In genomic region chr19:14517840-14518505, GRCh38 we compare ENCODE assay signal across 9 cellular contexts. TPM values are rescaled to one million over a fixed set of nuclear protein-coding genes. Genes with fewer than 3 reads are reported as not detected.
DNase-seq lines count a peak whose midpoint lies in the region; ATAC-seq, FAIRE-seq and TF ChIP-seq lines count a peak whose summit lies in the region.
"Had no signal": no experiment of that assay in that cellular context is flagged by ENCODE, and none has a peak within 500 bp of the region (broad histone marks: within the 10 kb centered on the region; RNA-seq: fewer than 3 reads in every experiment).

Gene DNAJB1 (minus strand): TSS chr19:14518397. CDS start chr19:14518349, 48 bp downstream.

- H3K4me1 ChIP-seq in A549 (peaks cover 66% of the 10 kb centered on the region), mesendoderm (ENCODE audit: control insufficient read depth, low read depth, low read length) (peaks cover 8% of the 10 kb centered on the region)

- peak; percentile 99 for TF ChIP-seq POLR2A in A549 (IDR thresholded peaks at IDR 0.05; ENCODE audit: low read length)

- H3K18ac ChIP-seq in mesendoderm (ENCODE audit: low read length): peak within 1 kb of the TSS; percentile 84

- H2BK15ac ChIP-seq in mesendoderm (replicated peaks; ENCODE audit: low read depth): no peak within 1 kb of the TSS

- FAIRE-seq in A549 (lab: Jason Lieb, UNC): no peak
- FAIRE-seq: TTC549 had no signal

- H2BK5ac ChIP-seq in mesendoderm (ENCODE audit: low read length): no peak within 1 kb of the TSS

- CTCF ChIA-PET in A549 (lab: Yijun Ruan, JAX): interaction anchor here (0.7 to 3.5 kb wide), 4 partner anchors 11 to 38 kb away, joined by 3 to 17 read pairs (median 3); no protein-coding TSS in a partner anchor
- CTCF ChIA-PET in activated CD4-positive, alpha-beta T cell treated with anti-CD3 and anti-CD28 coated beads, Interleukin-2, amount 10 ng/mL, durations not matched to agents 7 days and 5 days (lab: Charles Lee): interaction anchor here (0.7 to 2.0 kb wide), 8 partner anchors 10 to 1416 kb away, joined by 3 to 7 read pairs (median 4); partner anchors contain the start of gene NDUFB7

- TF ChIP-seq CTCF in A549 (IDR thresholded peaks at IDR 0.05): no peak

- peak; percentile 64 to 75 for DNase-seq in A549 (ENCODE audit: low read depth in 1 of 2, low spot score in 1 of 2)
- peak; percentile 45 for DNase-seq in NCI-H2171 treated with DMSO at 0.1 percent for 48 hours (lab: John Stamatoyannopoulos, UW)
- DNase-seq in activated CD4-positive, alpha-beta T cell treated with anti-CD3 and anti-CD28 coated beads, Interleukin-2, amount 10 ng/mL, durations not matched to agents 7 days and 5 days: peak; percentile 66
- peak; percentile 73 for DNase-seq in mesendoderm
- DNase-seq in stimulated activated CD8-positive, alpha-beta memory T cell treated with anti-CD3 and anti-CD28 coated beads, Interleukin-4, amount 100 ng/mL, for 48 hours: peak; percentile 77

- H3K9me3 Mint-ChIP-seq in activated CD4-positive, alpha-beta T cell treated with anti-CD3 and anti-CD28 coated beads, Interleukin-2, amount 10 ng/mL, durations not matched to agents 7 days and 5 days: no peaks in the 10 kb centered on the region

- H2AK5ac ChIP-seq in mesendoderm (ENCODE audit: low read length): peak within 1 kb of the TSS; percentile 36

- peaks cover 17% of the 10 kb centered on the region for H3K36me3 ChIP-seq in mesendoderm (ENCODE audit: control insufficient read depth, insufficient read depth, low read length)

- H3K4me3 ChIP-seq in A549 (peak within 1 kb of the TSS; percentile 100), mesendoderm (ENCODE audit: low read length) (peak within 1 kb of the TSS; percentile 87)

- H3K27me3 ChIP-seq in mesendoderm (ENCODE audit: insufficient read depth, low read length, poor library complexity): no peaks in the 10 kb centered on the region

- no peaks in the 10 kb centered on the region for H3K27me3 Mint-ChIP-seq in activated CD4-positive, alpha-beta T cell treated with anti-CD3 and anti-CD28 coated beads, Interleukin-2, amount 10 ng/mL, durations not matched to agents 7 days and 5 days

- WGBS in A549 (ENCODE audit: missing lambda C conversion rate): 6% methylated on average over 19 of the region's 82 CpGs
- no CpG with 5 or more reads among the region's 82 CpGs for WGBS in mesendoderm (ENCODE audit: extremely low coverage, insufficient coverage, low lambda C conversion rate)

- in situ Hi-C loops in endometrial microvascular endothelial cells (cut with HindIII; ENCODE audit: inconsistent ontology term, low pct_unique_long_range_greater_than_20kb, low sequenced_read_pairs): no loop called here

- ATAC-seq in A549: peak; percentile 77 to 79
- ATAC-seq in GM18499 (IDR thresholded peaks at IDR 0.05; ENCODE audit: insufficient read depth, unreplicated experiment): peak; percentile 42
- ATAC-seq in HG02852 (IDR thresholded peaks at IDR 0.05; ENCODE audit: unreplicated experiment): peak; percentile 58

- no peak within 1 kb of the TSS for H3K23ac ChIP-seq in mesendoderm (ENCODE audit: low read length)

- H3K4ac ChIP-seq in mesendoderm (ENCODE audit: low read depth, low read length): peak within 1 kb of the TSS; percentile 77

- H2BK120ac ChIP-seq in mesendoderm (ENCODE audit: low read depth, low read length): peak within 1 kb of the TSS; percentile 48

- no peak within 1 kb of the TSS for H4K8ac ChIP-seq in mesendoderm (ENCODE audit: low read depth, low read length)

- H3K9ac ChIP-seq in mesendoderm (ENCODE audit: low read length): peak within 1 kb of the TSS; percentile 99

- H3K79me1 ChIP-seq in mesendoderm (ENCODE audit: low read length): peaks cover 19% of the 10 kb centered on the region

- H3K27ac Mint-ChIP-seq in activated CD4-positive, alpha-beta T cell treated with anti-CD3 and anti-CD28 coated beads, Interleukin-2, amount 10 ng/mL, durations not matched to agents 7 days and 5 days: peak within 1 kb of the TSS; percentile 98

- peaks cover 66% of the 10 kb centered on the region for H3K4me1 Mint-ChIP-seq in activated CD4-positive, alpha-beta T cell treated with anti-CD3 and anti-CD28 coated beads, Interleukin-2, amount 10 ng/mL, durations not matched to agents 7 days and 5 days

- peaks cover 35% of the 10 kb centered on the region for H3K36me3 Mint-ChIP-seq in activated CD4-positive, alpha-beta T cell treated with anti-CD3 and anti-CD28 coated beads, Interleukin-2, amount 10 ng/mL, durations not matched to agents 7 days and 5 days (ENCODE audit: low read depth)

- POLR2A ChIA-PET in A549 (lab: Yijun Ruan, JAX): interaction anchor here (0.6 to 3.2 kb wide), 9 partner anchors 9 to 381 kb away, joined by 3 to 112 read pairs (median 7); partner anchors contain the start of gene GIPC1
- POLR2A ChIA-PET in activated CD4-positive, alpha-beta T cell treated with anti-CD3 and anti-CD28 coated beads, Interleukin-2, amount 10 ng/mL, durations not matched to agents 7 days and 5 days (lab: Charles Lee): interaction anchor here (0.6 to 1.5 kb wide), 3 partner anchors 8 to 172 kb away, joined by 4 to 6 read pairs (median 5); partner anchors contain the start of gene ZNF333

- no peaks in the 10 kb centered on the region for H3K9me3 ChIP-seq in A549

- H3K27ac ChIP-seq in A549 (peak within 1 kb of the TSS; percentile 99 to 100), mesendoderm (ENCODE audit: low read depth, low read length) (peak within 1 kb of the TSS; percentile 88)

- peaks cover 25% of the 10 kb centered on the region for H3K79me2 ChIP-seq in mesendoderm (ENCODE audit: control insufficient read depth, insufficient read depth, low read length)

- H3K4me3 Mint-ChIP-seq in activated CD4-positive, alpha-beta T cell treated with anti-CD3 and anti-CD28 coated beads, Interleukin-2, amount 10 ng/mL, durations not matched to agents 7 days and 5 days: peak within 1 kb of the TSS; percentile 94

- peak within 1 kb of the TSS; percentile 93 for H3K4me2 ChIP-seq in A549
- peak within 1 kb of the TSS; percentile 89 for H3K4me2 ChIP-seq in mesendoderm (ENCODE audit: low read length)

- TF ChIP-seq EP300 in A549 (IDR thresholded peaks at IDR 0.05): no peak

- H3K56ac ChIP-seq in mesendoderm (ENCODE audit: low read length): peak within 1 kb of the TSS; percentile 97

- H4K5ac ChIP-seq in mesendoderm (ENCODE audit: low read length): no peak within 1 kb of the TSS

- no peak for TF ChIP-seq RAD21 in A549 (conservative IDR thresholded peaks at IDR 0.05 in 1 of 2, IDR thresholded peaks at IDR 0.05 in 1 of 2)

TF ChIP-seq in A549, 52 proteins besides CTCF, POLR2A, EP300 and RAD21 (continues in another document):
- no peak for TF ChIP-seq CBX2 (IDR thresholded peaks at IDR 0.05; ENCODE audit: borderline replicate concordance, low read depth)
- no peak for TF ChIP-seq SMC3 (IDR thresholded peaks at IDR 0.05)
- no peak for TF ChIP-seq JUNB (IDR thresholded peaks at IDR 0.05)
- TF ChIP-seq HOXB5 (CRISPR knock-in tag; IDR thresholded peaks at IDR 0.05): peak; percentile 49; the same call in 1 of the 2 replicates
- 0 out of 2 replicates have a peak, but pooled peaks have one; percentile 29 for TF ChIP-seq E2F6 (IDR thresholded peaks at IDR 0.05; ENCODE audit: borderline replicate concordance, low read depth)
- TF ChIP-seq CEBPB (IDR thresholded peaks at IDR 0.05): no peak
- TF ChIP-seq BCL3 (IDR thresholded peaks at IDR 0.05): peak; percentile 88; the same call in 2 of the 3 replicates
- TF ChIP-seq MAX (IDR thresholded peaks at IDR 0.05): peak; percentile 38; the same call in 1 of the 2 replicates
- TF ChIP-seq EHF (CRISPR knock-in tag; IDR thresholded peaks at IDR 0.05): no peak
- TF ChIP-seq GATA3 (IDR thresholded peaks at IDR 0.05; ENCODE audit: borderline replicate concordance): 0 out of 2 replicates have a peak, but pooled peaks have one; percentile 13
- no peak for TF ChIP-seq HEYL (CRISPR knock-in tag; IDR thresholded peaks at IDR 0.05)
- TF ChIP-seq USF2 (IDR thresholded peaks at IDR 0.05): no peak
- no peak for TF ChIP-seq MAFK (IDR thresholded peaks at IDR 0.05; ENCODE audit: partially characterized antibody)
- TF ChIP-seq CBX8 (IDR thresholded peaks at IDR 0.05): no peak

RNA-seq across cellular contexts. Expression of gene DNAJB1, which starts in this region (rescaled TPM):
- polyA plus RNA-seq in A549 (2011; rRNA removed) (124 and 126 TPM in 2 replicates), A549 (2017; fragmentation: RNase III; extraction: RNeasy Plus Mini Kit Qiagen cat#74134 plus additional on column Dnase treatment) (110 to 128 TPM (median 116 TPM) in 3 replicates)
- polyA plus RNA-seq in A549 (2012; cell fraction: cytosol; rRNA removed): 119 and 126 TPM in 2 replicates
- 90.3 and 104 TPM in 2 replicates for polyA plus RNA-seq in A549 (2012; cell fraction: nucleus; rRNA removed)
- polyA minus RNA-seq in A549 (2011; rRNA and poly(A)+ RNA removed): 85.5 and 90.5 TPM in 2 replicates
- 100 to 1,000 TPM in 1 of 2 experiments, 10 to 100 TPM in 1; 89.7 to 100 TPM for total RNA-seq in activated CD4-positive, alpha-beta T cell treated with anti-CD3 and anti-CD28 coated beads, Interleukin-2, amount 10 ng/mL, durations not matched to agents 7 days and 5 days
- total RNA-seq in endometrial microvascular endothelial cells (ENCODE audit: inconsistent ontology term): 65.7 TPM
- polyA plus RNA-seq in mesendoderm (2013, experiment 1 of 2): 28.6 TPM
- polyA plus RNA-seq in mesendoderm (2013, experiment 2 of 2): 30.0 TPM

Comparison
In these comparisons a context has a peak if more than half of its experiments do, and no peak if none do; other contexts are left out.
1. Peak in every context shown above with its lines: DNase-seq, ATAC-seq, H3K4me3 ChIP-seq and H3K27ac ChIP-seq.